Comparison of ENCODE assay signal across 8 cellular contexts in genomic region chr22:43090130-43090789, GRCh38. TPM values are rescaled to one million over a fixed set of nuclear protein-coding genes. Genes with fewer than 3 reads are reported as not detected.
A peak's percentile ranks its signal among the peaks of the same experiment; 100 is the strongest.
DNase-seq lines count a peak whose midpoint lies in the region; ATAC-seq, FAIRE-seq and TF ChIP-seq lines count a peak whose summit lies in the region.

No MANE protein-coding gene starts in this region.

- DNase-seq in DMS153 treated with DMSO at 0.1 percent for 48 hours (lab: John Stamatoyannopoulos, UW; ENCODE audit: unreplicated experiment), result peak; percentile 51
- DNase-seq in RCC 7860 (ENCODE audit: low spot score), result peak; percentile 85
- peak; percentile 68 for DNase-seq in activated naive CD4-positive, alpha-beta T cell treated with anti-CD3 and anti-CD28 coated beads, Interleukin-2, amount 10 ng/mL, durations not matched to agents 7 days and 5 days
- DNase-seq in glomerular visceral epithelial cell (ENCODE audit: extremely low spot score), result peak; percentile 80
- DNase-seq in progenitor cell of endocrine pancreas (ENCODE audit: low spot score, unreplicated experiment), result no peak

- ATAC-seq in HG03432 (IDR thresholded peaks at IDR 0.05; ENCODE audit: unreplicated experiment), result no peak
- ATAC-seq in GM21515 (IDR thresholded peaks at IDR 0.05; ENCODE audit: unreplicated experiment), result no peak

- TF ChIP-seq CTCF in progenitor cell of endocrine pancreas (IDR thresholded peaks at IDR 0.05; ENCODE audit: unreplicated experiment), result no peak

- H3K9me3 Mint-ChIP-seq in IgD-negative memory B cell (no peaks in the 10 kb centered on the region), progenitor cell of endocrine pancreas (ENCODE audit: low read depth) (no peaks in the 10 kb centered on the region)
- H3K9me3 Mint-ChIP-seq in activated naive CD4-positive, alpha-beta T cell treated with anti-CD3 and anti-CD28 coated beads, Interleukin-2, amount 10 ng/mL, durations not matched to agents 7 days and 5 days, result no peaks in the 10 kb centered on the region

- H3K36me3 Mint-ChIP-seq in IgD-negative memory B cell (peaks cover 3% of the 10 kb centered on the region), progenitor cell of endocrine pancreas (ENCODE audit: insufficient read depth) (peaks cover 3% of the 10 kb centered on the region)
- H3K36me3 Mint-ChIP-seq in activated naive CD4-positive, alpha-beta T cell treated with anti-CD3 and anti-CD28 coated beads, Interleukin-2, amount 10 ng/mL, durations not matched to agents 7 days and 5 days, result peaks cover 2% of the 10 kb centered on the region

- H3K4me1 Mint-ChIP-seq in IgD-negative memory B cell, result peaks cover 11 to 14% (median 11%) of the 10 kb centered on the region in 3 donors
- peaks cover 25% of the 10 kb centered on the region for H3K4me1 Mint-ChIP-seq in activated naive CD4-positive, alpha-beta T cell treated with anti-CD3 and anti-CD28 coated beads, Interleukin-2, amount 10 ng/mL, durations not matched to agents 7 days and 5 days
- H3K4me1 Mint-ChIP-seq in progenitor cell of endocrine pancreas (ENCODE audit: low read depth), result no peaks in the 10 kb centered on the region

- peak overlapping the region in 1 of 3 donors; percentile 10 for H3K27ac Mint-ChIP-seq in IgD-negative memory B cell
- peak overlapping the region; percentile 89 for H3K27ac Mint-ChIP-seq in activated naive CD4-positive, alpha-beta T cell treated with anti-CD3 and anti-CD28 coated beads, Interleukin-2, amount 10 ng/mL, durations not matched to agents 7 days and 5 days
- no peak overlapping the region for H3K27ac Mint-ChIP-seq in progenitor cell of endocrine pancreas

- H3K27me3 Mint-ChIP-seq in IgD-negative memory B cell (peaks cover 3% of the 10 kb centered on the region), progenitor cell of endocrine pancreas (no peaks in the 10 kb centered on the region)
- H3K27me3 Mint-ChIP-seq in activated naive CD4-positive, alpha-beta T cell treated with anti-CD3 and anti-CD28 coated beads, Interleukin-2, amount 10 ng/mL, durations not matched to agents 7 days and 5 days, result peaks cover 8% of the 10 kb centered on the region

- peak overlapping the region in 3 of 4 donors; percentile 0 to 93 (median 85) for H3K4me3 Mint-ChIP-seq in IgD-negative memory B cell
- peak overlapping the region; percentile 46 for H3K4me3 Mint-ChIP-seq in activated naive CD4-positive, alpha-beta T cell treated with anti-CD3 and anti-CD28 coated beads, Interleukin-2, amount 10 ng/mL, durations not matched to agents 7 days and 5 days
- H3K4me3 Mint-ChIP-seq in progenitor cell of endocrine pancreas (ENCODE audit: low read depth), result peak overlapping the region; percentile 55

- peak; percentile 78 for FAIRE-seq in RCC 7860 (lab: Jason Lieb, UNC)

- CTCF ChIA-PET in activated naive CD4-positive, alpha-beta T cell treated with anti-CD3 and anti-CD28 coated beads, Interleukin-2, amount 10 ng/mL, durations not matched to agents 7 days and 5 days (lab: Charles Lee), result interaction anchor here (0.7 to 1.3 kb wide), 13 partner anchors 10 to 469 kb away, joined by 3 to 8 read pairs (median 4); no protein-coding TSS in a partner anchor

RNA-seq across cellular contexts. Expression of gene TTLL1, which starts 1.1 kb away (rescaled TPM):
- polyA plus RNA-seq in IgD-negative memory B cell, result 3.7 TPM
- total RNA-seq in progenitor cell of endocrine pancreas, result 11.9 and 12.4 TPM in 2 replicates

RNA-seq across cellular contexts. Expression of gene BIK, which starts 20.3 kb away (rescaled TPM):
- 9.7 TPM for polyA plus RNA-seq in IgD-negative memory B cell
- total RNA-seq in progenitor cell of endocrine pancreas, result 1.7 and 1.9 TPM in 2 replicates

RNA-seq across cellular contexts. Expression of gene MCAT, which starts 52.9 kb away (rescaled TPM):
- 10.2 TPM for polyA plus RNA-seq in IgD-negative memory B cell
- total RNA-seq in progenitor cell of endocrine pancreas, result 20.4 and 24.0 TPM in 2 replicates
